9 cellular contexts compared by ENCODE assay signal in the genomic region with DNA sequence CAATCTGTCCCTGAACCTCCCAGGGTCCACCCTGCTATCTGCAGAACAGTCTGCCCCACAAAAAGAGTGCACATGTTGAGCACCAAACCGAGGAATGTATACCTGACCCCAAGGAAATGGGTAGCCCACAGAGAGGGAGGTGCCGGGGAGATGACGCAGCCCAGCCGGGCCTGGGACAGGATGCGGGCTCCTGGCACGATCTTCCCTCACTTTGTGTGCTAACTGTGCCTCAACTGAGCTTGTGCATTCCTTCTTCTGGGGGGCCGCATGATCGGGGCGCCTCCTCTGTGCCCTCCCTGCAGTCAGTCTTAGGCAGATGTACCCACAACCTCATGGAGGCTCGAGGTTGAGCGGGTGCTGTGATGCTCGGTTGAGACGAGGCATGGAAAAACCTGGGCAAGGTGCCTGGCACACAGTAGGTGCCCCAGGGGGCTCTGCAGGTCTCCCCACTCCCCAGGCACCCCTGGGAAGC. TPM values are rescaled to one million over a fixed set of nuclear protein-coding genes. Genes with fewer than 3 reads are reported as not detected.
DNase-seq lines count a peak whose midpoint lies in the region; FAIRE-seq and TF ChIP-seq lines count a peak whose summit lies in the region.
"Had no signal": no experiment of that assay in that cellular context is flagged by ENCODE, and none has a peak within 500 bp of the region (broad histone marks: within the 10 kb centered on the region; RNA-seq: fewer than 3 reads in every experiment).

No MANE protein-coding gene starts in this region.

- H3K4me3 ChIP-seq in A673 (ENCODE audit: low read depth, low read length, poor library complexity, severe bottlenecking), result no peak overlapping the region
- no peak overlapping the region for H3K4me3 ChIP-seq in effector memory CD4-positive, alpha-beta T cell (ENCODE audit: insufficient read depth, low read depth, low read length, poor library complexity, severe bottlenecking)

- FAIRE-seq in frontal cortex (lab: Jason Lieb, UNC), result no peak

- no peaks in the 10 kb centered on the region for H3K9me3 ChIP-seq in A673 (ENCODE audit: low read depth, low read length, poor library complexity, severe bottlenecking)
- no peaks in the 10 kb centered on the region for H3K9me3 ChIP-seq in effector memory CD4-positive, alpha-beta T cell (ENCODE audit: control insufficient read depth, low read length)

- POLR2A ChIA-PET in A673 (lab: Charles Lee; ENCODE audit: low non-redundant PET), result no interaction called here

- H3K36me3 Mint-ChIP-seq in HFFc6 (ENCODE audit: low read depth), result peaks cover 4% of the 10 kb centered on the region; the same call in 1 of the 2 replicates

- H3K4me1 Mint-ChIP-seq in HFFc6 (ENCODE audit: low read depth), result peaks cover 20% of the 10 kb centered on the region

- H3K27me3 ChIP-seq in layer of hippocampus (ENCODE audit: control insufficient read depth, insufficient read depth, low read length) (no peaks in the 10 kb centered on the region), A673 (replicated peaks; ENCODE audit: insufficient read depth, low read depth, low read length, poor library complexity) (peaks cover 5% of the 10 kb centered on the region)
- H3K27me3 ChIP-seq in effector memory CD4-positive, alpha-beta T cell (replicated peaks; ENCODE audit: control insufficient read depth, insufficient read depth, low read length, poor library complexity, severe bottlenecking), result peaks cover 12% of the 10 kb centered on the region

- BruUV-seq in A673 (replicated peaks; lab: Mats Ljungman, UMichigan), result no TSS peak

- WGBS in adipose tissue, 3 donors, result 48 to 66% (median 49%) methylated on average over 13 of the region's 13 CpGs

- H3K9me3 Mint-ChIP-seq in HFFc6, result no peaks in the 10 kb centered on the region

- no peaks in the 10 kb centered on the region for H3K36me3 ChIP-seq in A673 (ENCODE audit: insufficient read depth, low read length, poor library complexity, severe bottlenecking)
- no peaks in the 10 kb centered on the region for H3K36me3 ChIP-seq in effector memory CD4-positive, alpha-beta T cell (ENCODE audit: control insufficient read depth, insufficient read depth, low read length)

- TF ChIP-seq CTCF in 22Rv1 (IDR thresholded peaks at IDR 0.05) (no peak), HFFc6 (IDR thresholded peaks at IDR 0.05) (no peak), A673 (conservative IDR thresholded peaks at IDR 0.05; ENCODE audit: low read depth, low read length) (no peak)

- peak overlapping the region; percentile 61 for H3K4me3 Mint-ChIP-seq in HFFc6

- peaks cover 2% of the 10 kb centered on the region for H3K27me3 Mint-ChIP-seq in HFFc6 (ENCODE audit: insufficient read depth)

- intact Hi-C loops in A673 (cut with micrococcal nuclease; ENCODE audit: unreplicated experiment), result no loop called here

- peaks cover 23% of the 10 kb centered on the region for H3K4me1 ChIP-seq in A673 (ENCODE audit: insufficient read depth, low read length, poor library complexity, severe bottlenecking)
- peaks cover 32% of the 10 kb centered on the region for H3K4me1 ChIP-seq in effector memory CD4-positive, alpha-beta T cell (ENCODE audit: control insufficient read depth, insufficient read depth, low read length, poor library complexity, severe bottlenecking)

- H3K27ac Mint-ChIP-seq in HFFc6, result peak overlapping the region; percentile 81

- peak overlapping the region; percentile 47; the same call in 1 of the 2 replicates for H3K27ac ChIP-seq in 22Rv1
- peak overlapping the region; percentile 21 for H3K27ac ChIP-seq in adipose tissue (ENCODE audit: low read depth, low read length)
- H3K27ac ChIP-seq in layer of hippocampus (ENCODE audit: low read depth, low read length), result peak overlapping the region; percentile 62
- H3K27ac ChIP-seq in A673 (ENCODE audit: low read depth, low read length, poor library complexity, severe bottlenecking), result no peak overlapping the region
- no peak overlapping the region for H3K27ac ChIP-seq in effector memory CD4-positive, alpha-beta T cell (ENCODE audit: insufficient read depth, low read length, poor library complexity, severe bottlenecking)

- CTCF ChIA-PET in A673 (lab: Charles Lee), result interaction anchor here (0.6 kb wide), 1 partner anchor 359 kb away, joined by 4 read pairs; no protein-coding TSS in a partner anchor

- DNase-seq in HFFc6 (no peak), A673 (ENCODE audit: low spot score) (no peak), frontal cortex (ENCODE audit: low spot score in 2 of 2) (no peak), DMS114 treated with DMSO at 0.1 percent for 48 hours (lab: John Stamatoyannopoulos, UW; ENCODE audit: unreplicated experiment) (no peak)
- no peak for DNase-seq in effector memory CD4-positive, alpha-beta T cell

RNA-seq across cellular contexts. Expression of a gene that starts 2.4 kb away (rescaled TPM):
- total RNA-seq in HFFc6 (2021; fragmentation: NEBNext Ultra II Directional; extraction: Animal tissue kit (Norgen Biotek cat#: 25700)), result 10 to 100 TPM; 40.5 to 48.8 (median 43.3) TPM
- polyA plus RNA-seq in adipose tissue, result 10 to 100 TPM; 16.7 to 31.8 (median 20.0) TPM
- 22.7 TPM in 2 replicates for total RNA-seq in A673 (2021)
- total RNA-seq in frontal cortex, result 2.9 TPM

RNA-seq across cellular contexts. Expression of a gene that starts 6.7 kb away (rescaled TPM):
- under 1 TPM in 2 of 6 experiments, not detected in 4; 0.24 to 0.28 TPM for total RNA-seq in HFFc6 (2021; fragmentation: NEBNext Ultra II Directional; extraction: Animal tissue kit (Norgen Biotek cat#: 25700))
- polyA plus RNA-seq in adipose tissue, result 1 to 10 TPM in 2 of 3 donors, under 1 TPM in 1; 0.90 to 1.5 (median 1.0) TPM
- total RNA-seq in A673 (2021) (0.68 TPM in 1 of 2 replicates, not detected in the other), frontal cortex (2.0 TPM)
- total RNA-seq: NCI-H460 had no signal

RNA-seq across cellular contexts. Expression of a gene that starts 40.8 kb away (rescaled TPM):
- 100 to 1,000 TPM; 200 to 291 (median 270) TPM for total RNA-seq in HFFc6 (2021; fragmentation: NEBNext Ultra II Directional; extraction: Animal tissue kit (Norgen Biotek cat#: 25700))
- 100 to 1,000 TPM in 2 of 3 donors, 10 to 100 TPM in 1; 73.4 to 147 (median 120) TPM for polyA plus RNA-seq in adipose tissue
- 348 and 358 TPM in 2 replicates for total RNA-seq in A673 (2021)
- 205 TPM for total RNA-seq in frontal cortex

RNA-seq across cellular contexts. Expression of a gene that starts 41.0 kb away (rescaled TPM):
- 10 to 100 TPM; 19.4 to 24.0 (median 21.0) TPM for total RNA-seq in HFFc6 (2021; fragmentation: NEBNext Ultra II Directional; extraction: Animal tissue kit (Norgen Biotek cat#: 25700))
- 10 to 100 TPM; 14.5 to 22.2 (median 15.2) TPM for polyA plus RNA-seq in adipose tissue
- total RNA-seq in A673 (2021), result 77.7 and 84.0 TPM in 2 replicates
- 14.7 TPM for total RNA-seq in frontal cortex

Comparison
In these comparisons a context has a peak if more than half of its experiments do, and no peak if none do; other contexts are left out.
1. H3K27ac ChIP-seq: peak in 22Rv1 (single experiment), adipose tissue (single experiment) and layer of hippocampus (single experiment); none in A673 (single experiment) and effector memory CD4-positive, alpha-beta T cell (single experiment).